Comparison of ENCODE assay signal across 8 cellular contexts in the genomic region with DNA sequence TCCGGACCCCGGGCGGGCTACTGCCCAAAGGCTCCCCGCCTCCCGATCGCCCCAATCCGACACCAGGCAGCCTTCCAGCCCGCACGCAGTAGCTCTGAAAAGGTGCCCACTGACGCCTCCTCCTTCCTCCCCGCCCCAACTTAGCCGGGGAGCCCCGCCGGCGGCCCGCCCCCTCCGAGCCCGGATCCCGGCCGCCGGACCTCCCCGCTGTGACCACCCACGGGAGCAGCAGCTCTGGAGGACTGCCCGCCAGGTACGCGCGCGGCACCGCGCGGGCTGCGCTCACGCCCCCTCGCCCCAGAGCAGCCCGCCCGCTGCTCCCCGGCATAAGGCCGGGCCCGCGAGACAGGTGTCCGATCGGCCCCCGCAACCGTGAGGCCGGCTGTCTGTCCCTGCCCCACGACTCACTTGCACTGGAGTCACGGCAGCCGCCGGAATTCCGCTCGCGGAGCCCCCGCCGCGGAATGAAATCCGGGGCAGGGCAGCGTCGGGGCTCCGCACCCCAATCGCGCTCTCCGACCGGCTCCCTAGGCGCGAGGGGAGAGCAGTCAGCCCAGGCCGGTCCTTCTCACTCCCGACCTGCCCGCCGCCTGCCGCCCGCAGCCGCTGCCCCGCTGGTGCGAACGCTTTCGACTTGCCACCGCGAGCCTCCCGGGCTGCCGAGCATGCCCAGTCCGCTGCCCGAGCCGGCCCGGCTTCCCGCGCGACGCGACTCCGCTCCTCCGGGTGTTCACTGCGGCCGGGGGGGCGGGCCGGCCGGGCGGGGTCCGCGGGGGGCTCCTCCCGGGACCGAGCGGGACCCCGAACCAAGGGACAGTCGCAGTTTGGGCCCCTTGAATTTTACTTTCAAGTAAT. TPM values are rescaled to one million over a fixed set of nuclear protein-coding genes. Genes with fewer than 3 reads are reported as not detected.
DNase-seq lines count a peak whose midpoint lies in the region; ATAC-seq and TF ChIP-seq lines count a peak whose summit lies in the region.

Gene SGMS1, minus strand, starts transcription at position 658 of the 855 bp plus-strand sequence. CDS start 279,842 bp downstream, outside the sequence.

- H3K27me3 Mint-ChIP-seq in activated naive CD8-positive, alpha-beta T cell: no peaks in the 10 kb centered on the region

- peaks cover 45% of the 10 kb centered on the region for H3K79me2 ChIP-seq in DOHH2 (ENCODE audit: control insufficient read depth, low read length)

- peak within 1 kb of the TSS; percentile 94 for H3K4me2 ChIP-seq in DOHH2 (ENCODE audit: low read length)

- H3K4me1 Mint-ChIP-seq in activated naive CD8-positive, alpha-beta T cell (ENCODE audit: low read depth): peaks cover 47% of the 10 kb centered on the region

- peak within 1 kb of the TSS; percentile 96 for H3K4me3 Mint-ChIP-seq in activated naive CD8-positive, alpha-beta T cell

- no peak for TF ChIP-seq CTCF in DOHH2 (IDR thresholded peaks at IDR 0.05; ENCODE audit: low read depth, low read length, poor library complexity, severe bottlenecking)
- no peak for TF ChIP-seq CTCF in omental fat pad (IDR thresholded peaks at IDR 0.05)

- H3K9me3 Mint-ChIP-seq in activated naive CD8-positive, alpha-beta T cell (ENCODE audit: low read depth): no peaks in the 10 kb centered on the region

- H3K9me3 ChIP-seq in DOHH2 (ENCODE audit: control insufficient read depth, insufficient read depth, low read length): no peaks in the 10 kb centered on the region

- no peaks in the 10 kb centered on the region; the same call in 1 of the 2 replicates for H3K36me3 ChIP-seq in DOHH2 (ENCODE audit: control insufficient read depth, low read length)

- DNase-seq in KG1 (lab: John Stamatoyannopoulos, UW) (peak; percentile 53), SKM-1 (lab: John Stamatoyannopoulos, UW; ENCODE audit: unreplicated experiment) (peak; percentile 44), glomerular endothelial cell (ENCODE audit: extremely low read depth, low read depth, low spot score) (no peak), omental fat pad (ENCODE audit: low spot score) (peak; percentile 41)

- ATAC-seq in GM21576 (IDR thresholded peaks at IDR 0.05; ENCODE audit: unreplicated experiment): peak; percentile 21
- peak; percentile 56 for ATAC-seq in omental fat pad (ENCODE audit: low FRiP score)

- peaks cover 13% of the 10 kb centered on the region for H3F3A ChIP-seq in DOHH2 (ENCODE audit: control insufficient read depth, insufficient read depth)

- peak within 1 kb of the TSS; percentile 83 for H3K4me3 ChIP-seq in DOHH2 (ENCODE audit: low read length)

- H4K20me1 ChIP-seq in DOHH2 (ENCODE audit: control insufficient read depth, insufficient read depth, low read depth, low read length): 0 out of 2 replicates have a peak, but pooled peaks cover 4% of the 10 kb centered on the region

- H3K4me1 ChIP-seq in DOHH2 (ENCODE audit: control insufficient read depth, low read length): peaks cover 51% of the 10 kb centered on the region

- H3K9me2 ChIP-seq in DOHH2 (replicated peaks; ENCODE audit: control insufficient read depth, low read length): no peaks in the 10 kb centered on the region

- peak within 1 kb of the TSS; percentile 85 for H3K27ac ChIP-seq in DOHH2 (ENCODE audit: low read depth, low read length)
- H3K27ac ChIP-seq in temporal lobe (ENCODE audit: low read depth, low read length): peak within 1 kb of the TSS; percentile 99

- H3K36me3 Mint-ChIP-seq in activated naive CD8-positive, alpha-beta T cell: peaks cover 3% of the 10 kb centered on the region

- H3K27ac Mint-ChIP-seq in activated naive CD8-positive, alpha-beta T cell: peak within 1 kb of the TSS; percentile 95

- H3K27me3 ChIP-seq in DOHH2 (ENCODE audit: control insufficient read depth, low read length): no peaks in the 10 kb centered on the region

RNA-seq across cellular contexts. Expression of gene SGMS1, which starts in this region (rescaled TPM):
- total RNA-seq in glomerular endothelial cell (35.9 and 49.6 TPM in 2 replicates), omental fat pad (100 to 1,000 TPM in 2 of 4 donors, 10 to 100 TPM in 2; 82.5 to 136 (median 96.4) TPM), temporal lobe (26.6 TPM)
